Comparison of ENCODE assay signal across 8 cellular contexts in genomic region chr14:100214768-100215079, GRCh38.
A peak's percentile ranks its signal among the peaks of the same experiment; 100 is the strongest.
DNase-seq lines count a peak whose midpoint lies in the region; ATAC-seq, FAIRE-seq and TF ChIP-seq lines count a peak whose summit lies in the region.

No MANE protein-coding gene starts in this region.

- DNase-seq in central memory CD8-positive, alpha-beta T cell (ENCODE audit: low spot score in 2 of 2), result no peak
- DNase-seq in NCI-H748 treated with DMSO at 0.1 percent for 48 hours (lab: John Stamatoyannopoulos, UW) (no peak), NCI-H128 (lab: John Stamatoyannopoulos, UW; ENCODE audit: unreplicated experiment) (no peak), HTR-8/SVneo (ENCODE audit: insufficient read length, low spot score) (no peak), NCI-H82 treated with DMSO at 0.1 percent for 48 hours (lab: John Stamatoyannopoulos, UW; ENCODE audit: unreplicated experiment) (no peak)

- H3K4me3 Mint-ChIP-seq in central memory CD8-positive, alpha-beta T cell, result peak overlapping the region; percentile 75
- H3K4me3 Mint-ChIP-seq in nephron, result peak overlapping the region; percentile 66 to 81 (median 80)

- peaks cover 0 to 7% (median 0%) of the 10 kb centered on the region in 11 experiments; a peak in 1 of 22 replicates for H4K20me1 ChIP-seq in BLaER1 treated with 17β-estradiol and CSF1 and Interleukin-3, amounts not matched to agents 10 nM and 100 nM

- peak overlapping the region; percentile 74 to 97 (median 93) for H3K4me2 ChIP-seq in BLaER1 treated with 17β-estradiol and CSF1 and Interleukin-3, amounts not matched to agents 10 nM and 100 nM

- H3K4me1 ChIP-seq in BLaER1 treated with 17β-estradiol and CSF1 and Interleukin-3, amounts not matched to agents 10 nM and 100 nM, result peaks cover 26 to 42% (median 36%) of the 10 kb centered on the region in 10 experiments

- peak; percentile 4 for ATAC-seq in HG03442 (IDR thresholded peaks at IDR 0.05; ENCODE audit: unreplicated experiment)
- ATAC-seq in central memory CD8-positive, alpha-beta T cell (replicated peaks; ENCODE audit: extremely low read depth, poor library complexity, severe bottlenecking), result no peak

- FAIRE-seq in HTR-8/SVneo (lab: Jason Lieb, UNC), result no peak

- H3K4me1 Mint-ChIP-seq in central memory CD8-positive, alpha-beta T cell, result peaks cover 21% of the 10 kb centered on the region
- peaks cover 10% of the 10 kb centered on the region for H3K4me1 Mint-ChIP-seq in nephron

- no peaks in the 10 kb centered on the region for H3K36me3 ChIP-seq in BLaER1 treated with 17β-estradiol and CSF1 and Interleukin-3, amounts not matched to agents 10 nM and 100 nM

- peak overlapping the region in 10 of 11 experiments; percentile 29 to 99 (median 97); a peak in 17 of 22 replicates for H3K9ac ChIP-seq in BLaER1 treated with 17β-estradiol and CSF1 and Interleukin-3, amounts not matched to agents 10 nM and 100 nM

- H3K27ac Mint-ChIP-seq in central memory CD8-positive, alpha-beta T cell (ENCODE audit: low read depth), result no peak overlapping the region
- H3K27ac Mint-ChIP-seq in nephron, result peak overlapping the region; percentile 34 to 96 (median 90)

- no peak for TF ChIP-seq CTCF in nephron (IDR thresholded peaks at IDR 0.05; ENCODE audit: unreplicated experiment in 3 of 3)

- peak overlapping the region; percentile 50 to 99 (median 97); a peak in 19 of 22 replicates for H3K27ac ChIP-seq in BLaER1 treated with 17β-estradiol and CSF1 and Interleukin-3, amounts not matched to agents 10 nM and 100 nM

- no peaks in the 10 kb centered on the region for H3K9me3 Mint-ChIP-seq in central memory CD8-positive, alpha-beta T cell
- H3K9me3 Mint-ChIP-seq in nephron, result no peaks in the 10 kb centered on the region

- H3K9me3 ChIP-seq in BLaER1 treated with 17β-estradiol and CSF1 and Interleukin-3, amounts not matched to agents 10 nM and 100 nM (replicated peaks in 1 of 11), result no peaks in the 10 kb centered on the region

- H3K27me3 ChIP-seq in BLaER1 treated with 17β-estradiol and CSF1 and Interleukin-3, amounts not matched to agents 10 nM and 100 nM, result no peaks in the 10 kb centered on the region

- peak overlapping the region in 6 of 10 experiments; percentile 69 to 91 (median 78); a peak in 13 of 20 replicates for H3K4me3 ChIP-seq in BLaER1 treated with 17β-estradiol and CSF1 and Interleukin-3, amounts not matched to agents 10 nM and 100 nM

- H3K36me3 Mint-ChIP-seq in central memory CD8-positive, alpha-beta T cell (ENCODE audit: insufficient read depth), result peaks cover 3% of the 10 kb centered on the region
- no peaks in the 10 kb centered on the region for H3K36me3 Mint-ChIP-seq in nephron (ENCODE audit: low read depth)

- H3K27me3 Mint-ChIP-seq in central memory CD8-positive, alpha-beta T cell, result no peaks in the 10 kb centered on the region
- no peaks in the 10 kb centered on the region for H3K27me3 Mint-ChIP-seq in nephron (ENCODE audit: low read depth)
